In the genomic region with DNA sequence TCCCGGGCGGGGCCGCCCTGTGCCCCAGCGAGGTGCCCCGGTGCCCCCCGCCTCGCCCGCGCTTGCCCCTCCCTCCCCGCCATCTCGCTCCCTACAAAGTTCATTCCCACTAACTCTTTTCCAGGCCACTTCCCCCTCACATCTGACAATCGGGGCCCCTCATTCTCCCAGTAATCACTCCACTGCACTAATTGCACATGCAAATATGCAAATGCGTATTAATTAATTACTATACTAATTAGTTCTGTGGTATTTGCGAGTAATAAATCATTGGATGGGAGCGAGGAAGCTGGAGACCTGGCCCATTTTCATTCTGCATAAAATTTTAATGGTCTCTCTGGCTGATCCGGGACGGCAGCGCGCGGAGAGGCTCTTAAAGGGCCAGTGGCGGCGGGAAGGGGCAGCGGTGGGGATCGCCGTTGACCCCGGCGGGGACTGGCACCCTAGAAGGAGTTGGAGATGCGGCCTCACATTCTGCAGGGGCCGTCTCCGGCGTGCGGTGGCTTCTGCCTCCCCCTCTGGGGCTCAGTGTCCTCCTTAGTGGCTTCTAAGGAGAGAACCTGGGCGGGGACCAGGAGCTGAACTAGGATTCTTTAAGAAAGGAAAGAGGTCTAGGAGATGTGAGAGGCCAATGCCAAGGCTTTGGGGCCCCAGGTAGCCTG, we compare ENCODE assay signal across 8 cellular contexts. TPM values are rescaled to one million over a fixed set of nuclear protein-coding genes. Genes with fewer than 3 reads are reported as not detected.
DNase-seq lines count a peak whose midpoint lies in the region; ATAC-seq and TF ChIP-seq lines count a peak whose summit lies in the region.

No MANE protein-coding gene starts in this region.

- TF ChIP-seq CTCF in LNCaP clone FGC (IDR thresholded peaks at IDR 0.05; ENCODE audit: control insufficient read depth, extremely low read depth, insufficient read depth) (no peak), mammary epithelial cell (conservative IDR thresholded peaks at IDR 0.05 in 1 of 2, IDR thresholded peaks at IDR 0.05 in 1 of 2; ENCODE audit: extremely low read depth in 1 of 2, insufficient read depth in 1 of 2, low read depth in 1 of 2, low read length in 2 of 2) (no peak), mucosa of descending colon (IDR thresholded peaks at IDR 0.05) (no peak)

- BruUV-seq in mammary epithelial cell (replicated peaks; lab: Mats Ljungman, UMichigan): no TSS peak

- in situ Hi-C loops in mammary epithelial cell (cut with MboI; ENCODE audit: low sequenced_read_pairs in 2 of 2): no loop called here

- DNase-seq in ELR (ENCODE audit: low read depth) (peak; percentile 31), LNCaP clone FGC (ENCODE audit: low read depth) (no peak), mammary epithelial cell (peak; percentile 19), mucosa of descending colon (peak in 2 of 3 donors; percentile 46 to 72), NOMO-1 treated with dmso at 0.1 percent for 144 hours (lab: John Stamatoyannopoulos, UW; ENCODE audit: unreplicated experiment) (no peak), GF-D8 (lab: John Stamatoyannopoulos, UW) (no peak)

- H3K36me3 ChIP-seq in mammary epithelial cell (ENCODE audit: insufficient read depth, low read length): no peaks in the 10 kb centered on the region
- no peaks in the 10 kb centered on the region for H3K36me3 ChIP-seq in mucosa of descending colon (ENCODE audit: low read depth)

- ATAC-seq in mucosa of descending colon (peak; percentile 14), GM21737 (IDR thresholded peaks at IDR 0.05; ENCODE audit: unreplicated experiment) (no peak), HG03378 (IDR thresholded peaks at IDR 0.05; ENCODE audit: unreplicated experiment) (no peak)

- 4% methylated on average over 11 of the region's 33 CpGs for WGBS in mammary epithelial cell (ENCODE audit: low coverage, missing lambda C conversion rate)

- intact Hi-C loops in mammary epithelial cell (cut with micrococcal nuclease) (loop anchor here (1.0 kb wide), 1 partner anchor 411 kb away; no protein-coding TSS in a partner anchor), mucosa of descending colon (cut with DNase I, micrococcal nuclease) (no loop called here)

- peak overlapping the region; percentile 98 for H3K4me2 ChIP-seq in mammary epithelial cell (ENCODE audit: insufficient read depth, low read depth, low read length)

- H2AFZ ChIP-seq in mammary epithelial cell (ENCODE audit: low read depth, low read length): peak overlapping the region; percentile 91

- H3K27me3 ChIP-seq in mammary epithelial cell (ENCODE audit: insufficient read depth, low read length): no peaks in the 10 kb centered on the region

- dilution Hi-C loops in mammary epithelial cell (cut with HindIII; ENCODE audit: low sequenced_read_pairs): loop anchor here (10.0 kb wide), 1 partner anchor 56 kb away; no protein-coding TSS in a partner anchor

- no peaks in the 10 kb centered on the region for H3K9me3 ChIP-seq in mammary epithelial cell (replicated peaks; ENCODE audit: insufficient read depth, low read length)
- H3K9me3 ChIP-seq in mucosa of descending colon: no peaks in the 10 kb centered on the region

- no peak overlapping the region for H3K27ac ChIP-seq in mammary epithelial cell (ENCODE audit: insufficient read depth, low read depth, low read length)

- peak overlapping the region; percentile 55 for H3K4me3 ChIP-seq in LNCaP clone FGC (ENCODE audit: low read depth, low read length)
- H3K4me3 ChIP-seq in mammary epithelial cell (replicated peaks in 1 of 3; ENCODE audit: insufficient read depth in 1 of 3, low read depth in 2 of 3, low read length in 3 of 3): peak overlapping the region; percentile 56 to 84 (median 57)
- peak overlapping the region; percentile 19 for H3K4me3 ChIP-seq in mucosa of descending colon

- H3K9ac ChIP-seq in mammary epithelial cell (ENCODE audit: insufficient read depth, low read length): no peak overlapping the region

- CTCF ChIA-PET in mammary epithelial cell (lab: Charles Lee; ENCODE audit: low non-redundant PET): interaction anchor here (0.6 kb wide), 1 partner anchor 412 kb away, joined by 7 read pairs; no protein-coding TSS in a partner anchor

- H3K79me2 ChIP-seq in mammary epithelial cell (ENCODE audit: insufficient read depth, low read length): no peaks in the 10 kb centered on the region

- peaks cover 11% of the 10 kb centered on the region for H3K4me1 ChIP-seq in mammary epithelial cell (ENCODE audit: insufficient read depth, low read length)
- peaks cover 23% of the 10 kb centered on the region for H3K4me1 ChIP-seq in mucosa of descending colon (ENCODE audit: low read depth)

- H4K20me1 ChIP-seq in mammary epithelial cell (ENCODE audit: insufficient read depth, low read length): no peaks in the 10 kb centered on the region

RNA-seq across cellular contexts. Expression of a gene that starts 8.4 kb away (rescaled TPM):
- total RNA-seq in mammary epithelial cell (under 1 TPM in 1 of 2 donors, not detected in 1; 0.17 TPM), mucosa of descending colon (100 to 1,000 TPM; 108 to 362 (median 356) TPM)
- 0.07 TPM for polyA plus RNA-seq in mammary epithelial cell
- polyA minus RNA-seq in mammary epithelial cell: not detected

RNA-seq across cellular contexts. Expression of a gene that starts 10.7 kb away (rescaled TPM):
- total RNA-seq in mammary epithelial cell (not detected), mucosa of descending colon (under 1 TPM in 1 of 3 donors, not detected in 2; 0.05 TPM)
- polyA plus RNA-seq in mammary epithelial cell: not detected
- not detected for polyA minus RNA-seq in mammary epithelial cell

RNA-seq across cellular contexts. Expression of a gene that starts 18.6 kb away (rescaled TPM):
- 10 to 100 TPM; 20.2 to 35.7 TPM for total RNA-seq in mammary epithelial cell
- 36.7 TPM for polyA plus RNA-seq in mammary epithelial cell
- 18.9 TPM for polyA minus RNA-seq in mammary epithelial cell
- total RNA-seq in mucosa of descending colon: 10 to 100 TPM; 36.1 to 58.8 (median 57.6) TPM

RNA-seq across cellular contexts. Expression of a gene that starts 46.8 kb away (rescaled TPM):
- total RNA-seq in mammary epithelial cell (under 1 TPM; 0.33 to 0.42 TPM), mucosa of descending colon (1 to 10 TPM in 2 of 3 donors, under 1 TPM in 1; 0.96 to 3.4 (median 1.5) TPM)
- 0.10 TPM for polyA plus RNA-seq in mammary epithelial cell
- polyA minus RNA-seq in mammary epithelial cell: not detected

RNA-seq across cellular contexts. Expression of a gene that starts 49.9 kb away (rescaled TPM):
- not detected for total RNA-seq in mammary epithelial cell
- not detected for polyA plus RNA-seq in mammary epithelial cell
- polyA minus RNA-seq in mammary epithelial cell: not detected
- 1 to 10 TPM in 2 of 3 donors, under 1 TPM in 1; 0.23 to 2.0 (median 1.5) TPM for total RNA-seq in mucosa of descending colon

Comparison
In these comparisons a context has a peak if more than half of its experiments do, and no peak if none do; other contexts are left out.
1. DNase-seq: peak in ELR (single experiment), mammary epithelial cell (single experiment) and mucosa of descending colon (2 of 3); none in LNCaP clone FGC (single experiment), NOMO-1 treated with dmso at 0.1 percent for 144 hours (single experiment) and GF-D8 (single experiment).
2. RNA of a gene that starts 8.4 kb away (total RNA-seq): 108 to 362 TPM in mucosa of descending colon; 0.17 TPM in mammary epithelial cell; every median in the first group is over 10 times any median in the second.
3. Peak in every context shown above with its lines, with median percentiles within 50 percentile points of each other: H3K4me3 ChIP-seq.